1 cellular context compared by ENCODE assay signal in the genomic region with DNA sequence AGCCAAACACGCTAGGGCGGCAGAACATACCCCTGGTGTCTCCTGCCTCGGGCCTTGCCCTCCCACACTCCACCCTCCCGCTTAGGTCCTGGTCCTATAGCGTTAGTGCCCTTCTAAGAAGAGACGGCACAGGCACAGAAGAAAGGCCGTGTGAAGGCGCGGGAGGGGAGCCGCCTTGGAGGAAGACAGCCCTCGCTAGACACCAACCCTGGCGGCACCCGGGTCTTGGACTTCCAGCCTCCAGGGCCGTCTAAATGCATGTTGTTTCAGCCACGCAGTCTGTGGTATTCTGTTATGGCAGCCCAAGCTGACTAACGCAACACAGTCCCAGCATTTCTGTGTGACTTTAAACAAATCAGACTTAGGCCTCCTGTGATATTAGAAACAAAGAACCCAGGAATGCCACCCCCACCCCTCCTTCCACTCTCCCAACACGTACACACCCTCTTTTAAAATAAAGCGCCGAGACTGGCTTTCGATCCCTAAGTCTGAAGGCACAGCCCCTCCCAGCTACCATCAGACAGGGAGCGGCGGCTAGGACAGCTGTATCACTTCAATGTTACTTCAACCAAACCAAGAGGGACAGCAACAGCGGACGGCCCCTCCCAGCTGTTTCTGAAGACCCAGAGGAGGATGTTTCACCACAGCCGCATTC.
TF ChIP-seq lines count a peak whose summit lies in the region.

No MANE protein-coding gene starts in this region.

TF ChIP-seq in HepG2, 621 proteins besides CTCF, POLR2A, EP300 and RAD21 (continued from another document):
- TF ChIP-seq ZNF687 (CRISPR knock-in tag; IDR thresholded peaks at IDR 0.05) (no peak), GATA4 (IDR thresholded peaks at IDR 0.05; ENCODE audit: borderline replicate concordance, low read depth) (no peak), TFAP4 (IDR thresholded peaks at IDR 0.05; ENCODE audit: borderline replicate concordance, low read depth) (no peak), SKI (IDR thresholded peaks at IDR 0.05; ENCODE audit: partially characterized antibody) (no peak)
TF ChIP-seq in HepG2: peak in this region for 0.
